In the genomic region with DNA sequence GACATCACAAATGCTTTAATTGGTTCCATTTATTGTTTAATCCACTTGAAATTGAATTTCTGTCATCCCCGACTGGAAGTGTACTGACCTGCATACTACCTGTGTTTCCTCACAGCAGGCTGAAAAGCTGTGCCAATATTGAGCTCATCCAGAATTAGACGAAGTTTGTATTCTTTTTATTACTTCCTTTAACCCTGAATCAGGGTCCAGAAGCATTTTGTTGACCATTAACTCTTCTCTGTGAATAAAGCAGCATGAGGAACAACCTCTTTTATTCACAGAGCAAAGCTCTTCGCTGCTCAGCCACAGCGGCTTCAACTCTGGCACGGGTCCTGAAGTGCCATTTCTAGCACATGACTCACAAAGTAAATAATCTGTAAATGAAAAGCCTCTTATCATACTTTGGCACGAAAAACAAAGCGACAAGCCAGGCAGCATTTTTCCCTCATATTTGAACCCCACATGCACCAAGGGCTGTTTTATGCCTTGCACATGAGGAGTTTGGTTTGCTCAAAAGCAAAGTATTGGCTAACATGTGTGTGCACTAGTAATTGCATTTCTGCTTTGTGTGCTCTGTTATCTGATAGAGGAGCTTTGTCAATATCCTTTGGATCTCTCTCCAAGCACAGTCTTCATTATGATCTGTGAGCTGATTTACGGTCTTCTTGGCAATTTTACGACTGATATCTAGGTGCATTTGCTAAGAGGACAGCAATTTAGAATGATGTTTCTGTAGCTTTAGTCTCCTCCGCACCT, we compare ENCODE assay signal across 8 cellular contexts. TPM values are rescaled to one million over a fixed set of nuclear protein-coding genes. Genes with fewer than 3 reads are reported as not detected.
A peak's percentile ranks its signal among the peaks of the same experiment; 100 is the strongest.
DNase-seq lines count a peak whose midpoint lies in the region; ATAC-seq and TF ChIP-seq lines count a peak whose summit lies in the region.

No MANE protein-coding gene starts in this region.

- TF ChIP-seq CTCF in foreskin fibroblast (IDR thresholded peaks at IDR 0.05; ENCODE audit: low read depth, low read length) (no peak), progenitor cell of endocrine pancreas (IDR thresholded peaks at IDR 0.05; ENCODE audit: unreplicated experiment) (no peak)

- peak overlapping the region; percentile 53 for H3K9ac ChIP-seq in SK-N-MC (ENCODE audit: insufficient read length)

- no peaks in the 10 kb centered on the region for H3K9me3 Mint-ChIP-seq in progenitor cell of endocrine pancreas (ENCODE audit: low read depth)

- H3K4me3 Mint-ChIP-seq in progenitor cell of endocrine pancreas (ENCODE audit: low read depth) = peak overlapping the region; percentile 57

- H3K36me3 ChIP-seq in SK-N-MC (ENCODE audit: insufficient read depth, low read length) = no peaks in the 10 kb centered on the region

- no peaks in the 10 kb centered on the region for H3K9me3 ChIP-seq in SK-N-MC (ENCODE audit: low read depth, low read length)

- peaks cover 43% of the 10 kb centered on the region for H3K4me1 Mint-ChIP-seq in progenitor cell of endocrine pancreas (ENCODE audit: low read depth)

- H3K36me3 Mint-ChIP-seq in progenitor cell of endocrine pancreas (ENCODE audit: insufficient read depth) = no peaks in the 10 kb centered on the region

- peak overlapping the region; percentile 63; the same call in 1 of the 2 replicates for H3K27ac ChIP-seq in SK-N-MC

- DNase-seq in NCI-H524 (lab: John Stamatoyannopoulos, UW) (peak; percentile 20 to 24), NCI-H524 treated with DMSO at 0.1 percent for 48 hours (lab: John Stamatoyannopoulos, UW) (no peak), SK-N-MC (ENCODE audit: low read depth, low spot score) (no peak), foreskin fibroblast (peak; percentile 88 to 95), progenitor cell of endocrine pancreas (ENCODE audit: low spot score, unreplicated experiment) (no peak), activated T-cell treated with anti-CD3 and anti-CD28 coated beads for 4 hours (no peak)

- peak overlapping the region; percentile 75 for H3K4me3 ChIP-seq in SK-N-MC
- H3K4me3 ChIP-seq in foreskin fibroblast (ENCODE audit: low read depth in 1 of 2, low read length in 2 of 2) = peak overlapping the region; percentile 29 to 52

- peak overlapping the region; percentile 97 for H3K27ac Mint-ChIP-seq in progenitor cell of endocrine pancreas

- ATAC-seq in GM18502 (IDR thresholded peaks at IDR 0.05; ENCODE audit: poor library complexity, unreplicated experiment) = no peak
- ATAC-seq in GM19328 (IDR thresholded peaks at IDR 0.05; ENCODE audit: unreplicated experiment) = no peak

- peaks cover 11% of the 10 kb centered on the region for H3K27me3 Mint-ChIP-seq in progenitor cell of endocrine pancreas

RNA-seq across cellular contexts. Expression of gene APOBEC3A, which starts 33.0 kb away (rescaled TPM):
- total RNA-seq in progenitor cell of endocrine pancreas = not detected in 2 replicates

RNA-seq across cellular contexts. Expression of gene CBX6, which starts 52.4 kb away (rescaled TPM):
- total RNA-seq in progenitor cell of endocrine pancreas = 38.8 and 39.6 TPM in 2 replicates

RNA-seq across cellular contexts. Expression of gene APOBEC3B, which starts 57.8 kb away (rescaled TPM):
- 10.1 and 12.6 TPM in 2 replicates for total RNA-seq in progenitor cell of endocrine pancreas

Comparison
In these comparisons a context has a peak if more than half of its experiments do, and no peak if none do; other contexts are left out.
1. DNase-seq: peak in NCI-H524 (2 of 2) and foreskin fibroblast (2 of 2); none in NCI-H524 treated with DMSO at 0.1 percent for 48 hours (single experiment), SK-N-MC (single experiment), progenitor cell of endocrine pancreas (single experiment) and activated T-cell treated with anti-CD3 and anti-CD28 coated beads for 4 hours (single experiment).